Comparison of ENCODE assay signal across 8 cellular contexts in genomic region chr2:96553957-96554292, GRCh38. TPM values are rescaled to one million over a fixed set of nuclear protein-coding genes. Genes with fewer than 3 reads are reported as not detected.
A peak's percentile ranks its signal among the peaks of the same experiment; 100 is the strongest.
DNase-seq lines count a peak whose midpoint lies in the region; ATAC-seq and TF ChIP-seq lines count a peak whose summit lies in the region.
"Not testable (repeated sequence)": the region's sequence is repeated elsewhere in the genome, so short reads cannot be mapped to it uniquely, and the experiment has no call there.
"Had no signal": no experiment of that assay in that cellular context is flagged by ENCODE, and none has a peak within 500 bp of the region (broad histone marks: within the 10 kb centered on the region; RNA-seq: fewer than 3 reads in every experiment).

No MANE protein-coding gene starts in this region.

- CTCF ChIA-PET in OCI-LY7 (lab: Charles Lee; ENCODE audit: unreplicated experiment): interaction anchor here (1.0 kb wide), 1 partner anchor 43 kb away, joined by 3 read pairs; no protein-coding TSS in a partner anchor
- CTCF ChIA-PET in activated CD4-positive, alpha-beta memory T cell treated with anti-CD3 and anti-CD28 coated beads for 36 hours (lab: Charles Lee): interaction anchor here (0.6 to 4.8 kb wide), 38 partner anchors 10 to 249 kb away, joined by 3 to 74 read pairs (median 5); partner anchors contain the start of genes ARID5A, NCAPH and NEURL3
- CTCF ChIA-PET in activated naive CD4-positive, alpha-beta T cell treated with anti-CD3 and anti-CD28 coated beads for 36 hours (lab: Charles Lee): interaction anchor here (0.6 to 4.7 kb wide), 28 partner anchors 9 to 315 kb away, joined by 3 to 71 read pairs (median 4); partner anchors contain the start of genes ARID5A and CNNM4

- not testable (repeated sequence) for H3K4me3 Mint-ChIP-seq in activated CD4-positive, alpha-beta memory T cell treated with anti-CD3 and anti-CD28 coated beads for 36 hours
- H3K4me3 Mint-ChIP-seq in activated naive CD4-positive, alpha-beta T cell treated with anti-CD3 and anti-CD28 coated beads for 36 hours: peak overlapping the region; percentile 52
- peak overlapping the region; percentile 52 for H3K4me3 Mint-ChIP-seq in central memory CD8-positive, alpha-beta T cell
- peak overlapping the region in 4 of 8 donors; percentile 23 to 74 (median 33) for H3K4me3 Mint-ChIP-seq in naive B cell

- not testable (repeated sequence) for H3K9me2 ChIP-seq in DOHH2 (replicated peaks; ENCODE audit: control insufficient read depth, low read length); OCI-LY7 (ENCODE audit: insufficient read depth, low read length)

- BruUV-seq in OCI-LY7 (replicated peaks; lab: Mats Ljungman, UMichigan): not testable (repeated sequence)

- not testable (repeated sequence) for H3K36me3 ChIP-seq in DOHH2 (ENCODE audit: control insufficient read depth, low read length); OCI-LY7 (ENCODE audit: insufficient read depth, low read length); skeletal muscle satellite cell (ENCODE audit: insufficient read depth, low read length)

- H2AFZ ChIP-seq in OCI-LY7 (ENCODE audit: low read length): not testable (repeated sequence)

- not testable (repeated sequence) for H4K20me1 ChIP-seq in DOHH2 (ENCODE audit: control insufficient read depth, insufficient read depth, low read depth, low read length); OCI-LY7 (ENCODE audit: insufficient read depth, low read length)

- not testable (repeated sequence) for H3K27ac ChIP-seq in DOHH2 (ENCODE audit: low read depth, low read length); OCI-LY7 (ENCODE audit: low read depth, low read length, poor library complexity, severe bottlenecking)

- H3K79me2 ChIP-seq in DOHH2 (ENCODE audit: control insufficient read depth, low read length); OCI-LY7 (ENCODE audit: insufficient read depth, low read depth, low read length): not testable (repeated sequence)

- H3K4me2 ChIP-seq in DOHH2 (ENCODE audit: low read length) (peak overlapping the region; percentile 41), OCI-LY7 (ENCODE audit: low read length) (0 out of 2 replicates have a peak overlapping the region, but pooled peaks have one; percentile 38), skeletal muscle satellite cell (ENCODE audit: low read length) (peak overlapping the region; percentile 48)

- not testable (repeated sequence) for DNase-seq in OCI-LY7 (ENCODE audit: low spot score); activated CD4-positive, alpha-beta memory T cell treated with anti-CD3 and anti-CD28 coated beads for 36 hours; central memory CD8-positive, alpha-beta T cell (ENCODE audit: low spot score in 2 of 2); naive B cell
- DNase-seq in activated naive CD4-positive, alpha-beta T cell treated with anti-CD3 and anti-CD28 coated beads for 36 hours: peak; percentile 44

- not testable (repeated sequence) for H3K27me3 Mint-ChIP-seq in activated CD4-positive, alpha-beta memory T cell treated with anti-CD3 and anti-CD28 coated beads for 36 hours; activated naive CD4-positive, alpha-beta T cell treated with anti-CD3 and anti-CD28 coated beads for 36 hours (ENCODE audit: low read depth); central memory CD8-positive, alpha-beta T cell; naive B cell

- not testable (repeated sequence) for H3K9me3 Mint-ChIP-seq in activated CD4-positive, alpha-beta memory T cell treated with anti-CD3 and anti-CD28 coated beads for 36 hours; activated naive CD4-positive, alpha-beta T cell treated with anti-CD3 and anti-CD28 coated beads for 36 hours; central memory CD8-positive, alpha-beta T cell; naive B cell

- H3K4me3 ChIP-seq in DOHH2 (ENCODE audit: low read length); OCI-LY7 (ENCODE audit: low read depth, low read length, poor library complexity, severe bottlenecking); skeletal muscle satellite cell (ENCODE audit: low read length): not testable (repeated sequence)

- H3K4me1 Mint-ChIP-seq in activated CD4-positive, alpha-beta memory T cell treated with anti-CD3 and anti-CD28 coated beads for 36 hours (ENCODE audit: low read depth): peaks cover 41% of the 10 kb centered on the region
- H3K4me1 Mint-ChIP-seq in activated naive CD4-positive, alpha-beta T cell treated with anti-CD3 and anti-CD28 coated beads for 36 hours (ENCODE audit: low read depth): peaks cover 34% of the 10 kb centered on the region
- peaks cover 13% of the 10 kb centered on the region for H3K4me1 Mint-ChIP-seq in central memory CD8-positive, alpha-beta T cell
- H3K4me1 Mint-ChIP-seq in naive B cell: peaks cover 0 to 19% (median 2%) of the 10 kb centered on the region in 3 donors

- TF ChIP-seq CTCF in DOHH2 (IDR thresholded peaks at IDR 0.05; ENCODE audit: low read depth, low read length, poor library complexity, severe bottlenecking); OCI-LY7 (conservative IDR thresholded peaks at IDR 0.05; ENCODE audit: low read length): not testable (repeated sequence)

- not testable (repeated sequence) for H3K9me3 ChIP-seq in DOHH2 (ENCODE audit: control insufficient read depth, insufficient read depth, low read length); OCI-LY7 (ENCODE audit: low read length); skeletal muscle satellite cell (replicated peaks; ENCODE audit: low read length)

- H3K4me1 ChIP-seq in DOHH2 (ENCODE audit: control insufficient read depth, low read length); OCI-LY7 (ENCODE audit: insufficient read depth, low read length, poor library complexity, severe bottlenecking); skeletal muscle satellite cell (ENCODE audit: control insufficient read depth, insufficient read depth, low read length): not testable (repeated sequence)

- intact Hi-C loops in OCI-LY7 (cut with micrococcal nuclease; ENCODE audit: unreplicated experiment): loop anchor here (1.0 to 2.0 kb wide), 2 partner anchors 45 to 147 kb away; no protein-coding TSS in a partner anchor
- intact Hi-C loops in activated CD4-positive, alpha-beta memory T cell treated with anti-CD3 and anti-CD28 coated beads for 36 hours (cut with micrococcal nuclease): loop anchor here (1.0 to 5.0 kb wide), 3 partner anchors 15 to 147 kb away; partner anchors contain the start of gene NEURL3
- intact Hi-C loops in activated naive CD4-positive, alpha-beta T cell treated with anti-CD3 and anti-CD28 coated beads for 36 hours (cut with micrococcal nuclease): loop anchor here (1.0 to 5.0 kb wide), 5 partner anchors 16 to 208 kb away; partner anchors contain the start of gene CNNM4

- H3K36me3 Mint-ChIP-seq in activated CD4-positive, alpha-beta memory T cell treated with anti-CD3 and anti-CD28 coated beads for 36 hours: peaks cover 24% of the 10 kb centered on the region
- peaks cover 20% of the 10 kb centered on the region for H3K36me3 Mint-ChIP-seq in activated naive CD4-positive, alpha-beta T cell treated with anti-CD3 and anti-CD28 coated beads for 36 hours (ENCODE audit: low read depth)
- H3K36me3 Mint-ChIP-seq in central memory CD8-positive, alpha-beta T cell (ENCODE audit: insufficient read depth): peaks cover 29% of the 10 kb centered on the region
- not testable (repeated sequence) for H3K36me3 Mint-ChIP-seq in naive B cell

- peak overlapping the region; percentile 77 for H3K27ac Mint-ChIP-seq in activated CD4-positive, alpha-beta memory T cell treated with anti-CD3 and anti-CD28 coated beads for 36 hours
- H3K27ac Mint-ChIP-seq in activated naive CD4-positive, alpha-beta T cell treated with anti-CD3 and anti-CD28 coated beads for 36 hours: peak overlapping the region; percentile 88
- peak overlapping the region; percentile 32 for H3K27ac Mint-ChIP-seq in central memory CD8-positive, alpha-beta T cell (ENCODE audit: low read depth)
- peak overlapping the region in 4 of 6 donors; percentile 36 to 77 (median 62) for H3K27ac Mint-ChIP-seq in naive B cell

- POLR2A ChIA-PET in OCI-LY7 (lab: Charles Lee): not testable (repeated sequence)
- POLR2A ChIA-PET in activated CD4-positive, alpha-beta memory T cell treated with anti-CD3 and anti-CD28 coated beads for 36 hours (lab: Charles Lee): interaction anchor here (0.6 to 4.4 kb wide), 8 partner anchors 14 to 415 kb away, joined by 3 to 54 read pairs (median 3); partner anchors contain the start of gene ARID5A

- not testable (repeated sequence) for H3K9ac ChIP-seq in skeletal muscle satellite cell (ENCODE audit: low read depth, low read length)

- H3K27me3 ChIP-seq in DOHH2 (ENCODE audit: control insufficient read depth, low read length); skeletal muscle satellite cell (ENCODE audit: control insufficient read depth, insufficient read depth, low read length): not testable (repeated sequence)

- H3F3A ChIP-seq in DOHH2 (ENCODE audit: control insufficient read depth, insufficient read depth): not testable (repeated sequence)

- not testable (repeated sequence) for ATAC-seq in central memory CD8-positive, alpha-beta T cell (replicated peaks; ENCODE audit: extremely low read depth, poor library complexity, severe bottlenecking); naive B cell (ENCODE audit: low read depth in 2 of 2)

RNA-seq across cellular contexts. Expression of gene ARID5A, which starts 17.4 kb away (rescaled TPM):
- total RNA-seq in OCI-LY7 (2014; rRNA removed; shearing (Covaris generic)): 4.4 and 6.0 TPM in 2 replicates
- 5.7 and 6.0 TPM in 2 replicates for total RNA-seq in OCI-LY7 (2022)
- 100 to 1,000 TPM; 260 to 266 TPM for total RNA-seq in activated CD4-positive, alpha-beta memory T cell treated with anti-CD3 and anti-CD28 coated beads for 36 hours
- total RNA-seq in activated naive CD4-positive, alpha-beta T cell treated with anti-CD3 and anti-CD28 coated beads for 36 hours: 100 to 1,000 TPM; 349 to 351 TPM
- 10 to 100 TPM; 20.8 to 45.9 (median 28.5) TPM for polyA plus RNA-seq in naive B cell (ENCODE audit: low read depth in 6 of 6)
- 2.3 and 2.4 TPM in 2 replicates for total RNA-seq in skeletal muscle satellite cell (2012; rRNA removed)

RNA-seq across cellular contexts. Expression of gene NEURL3, which starts 48.8 kb away (rescaled TPM):
- not detected in 2 replicates for total RNA-seq in OCI-LY7 (2014; rRNA removed; shearing (Covaris generic))
- total RNA-seq in OCI-LY7 (2022): not detected in 2 replicates
- 1 to 10 TPM in 1 of 2 experiments, under 1 TPM in 1; 0.87 to 1.1 TPM for total RNA-seq in activated CD4-positive, alpha-beta memory T cell treated with anti-CD3 and anti-CD28 coated beads for 36 hours
- under 1 TPM; 0.48 to 0.57 TPM for total RNA-seq in activated naive CD4-positive, alpha-beta T cell treated with anti-CD3 and anti-CD28 coated beads for 36 hours
- under 1 TPM in 1 of 6 donors, not detected in 5; 0.28 TPM for polyA plus RNA-seq in naive B cell (ENCODE audit: low read depth in 6 of 6)
- not detected in 2 replicates for total RNA-seq in skeletal muscle satellite cell (2012; rRNA removed)
- total RNA-seq: LHCN-M2 had no signal

Comparison
In these comparisons a context has a peak if more than half of its experiments do, and no peak if none do; other contexts are left out.
1. H3K27ac Mint-ChIP-seq: peak in every context shown above with its lines; median percentile 88 in activated naive CD4-positive, alpha-beta T cell treated with anti-CD3 and anti-CD28 coated beads for 36 hours; 77 in activated CD4-positive, alpha-beta memory T cell treated with anti-CD3 and anti-CD28 coated beads for 36 hours; 62 in naive B cell; 32 in central memory CD8-positive, alpha-beta T cell.
2. RNA of gene ARID5A, which starts 17.4 kb away (total RNA-seq): 349 to 351 TPM in activated naive CD4-positive, alpha-beta T cell treated with anti-CD3 and anti-CD28 coated beads for 36 hours and 260 to 266 TPM in activated CD4-positive, alpha-beta memory T cell treated with anti-CD3 and anti-CD28 coated beads for 36 hours; 4.4 to 6.0 TPM in OCI-LY7; every median in the first group is over 10 times any median in the second.
3. Peak in every context shown above with its lines, with median percentiles within 50 percentile points of each other: H3K4me2 ChIP-seq.